Comparison of ENCODE assay signal across 8 cellular contexts in genomic region chr22:24805790-24806662, GRCh38. TPM values are rescaled to one million over a fixed set of nuclear protein-coding genes. Genes with fewer than 3 reads are reported as not detected.
DNase-seq lines count a peak whose midpoint lies in the region; ATAC-seq and TF ChIP-seq lines count a peak whose summit lies in the region.

Gene SGSM1 (plus strand): TSS chr22:24806211. CDS start chr22:24806326, 115 bp downstream.

- no peak for TF ChIP-seq RAD21 in Ishikawa (IDR thresholded peaks at IDR 0.05; ENCODE audit: low read depth)

- H3K4me1 Mint-ChIP-seq in activated naive CD4-positive, alpha-beta T cell treated with anti-CD3 and anti-CD28 coated beads, Interleukin-2, amount 10 ng/mL, durations not matched to agents 7 days and 5 days: peaks cover 21% of the 10 kb centered on the region
- H3K4me1 Mint-ChIP-seq in glutamatergic neuron (ENCODE audit: low read depth, unreplicated experiment): peaks cover 12% of the 10 kb centered on the region

- DNase-seq in GM10266 (ENCODE audit: extremely low spot score) (peak; percentile 87), SK-N-DZ (ENCODE audit: low spot score) (peak; percentile 57), glutamatergic neuron (peak; percentile 90), omental fat pad (ENCODE audit: low spot score) (peak; percentile 25), superior temporal gyrus (ENCODE audit: extremely low spot score) (peak; percentile 62)
- peak; percentile 83 for DNase-seq in activated naive CD4-positive, alpha-beta T cell treated with anti-CD3 and anti-CD28 coated beads, Interleukin-2, amount 10 ng/mL, durations not matched to agents 7 days and 5 days

- H3K27me3 Mint-ChIP-seq in activated naive CD4-positive, alpha-beta T cell treated with anti-CD3 and anti-CD28 coated beads, Interleukin-2, amount 10 ng/mL, durations not matched to agents 7 days and 5 days: peaks cover 40% of the 10 kb centered on the region
- peaks cover 1% of the 10 kb centered on the region for H3K27me3 Mint-ChIP-seq in glutamatergic neuron (ENCODE audit: unreplicated experiment)

- TF ChIP-seq EP300 in Ishikawa (IDR thresholded peaks at IDR 0.05; ENCODE audit: borderline replicate concordance): no peak

- CTCF ChIA-PET in activated naive CD4-positive, alpha-beta T cell treated with anti-CD3 and anti-CD28 coated beads, Interleukin-2, amount 10 ng/mL, durations not matched to agents 7 days and 5 days (lab: Charles Lee): no interaction called here

- TF ChIP-seq CTCF in GM10266 (IDR thresholded peaks at IDR 0.05; ENCODE audit: control insufficient read depth, insufficient read depth, low read depth, missing control alignments): no peak
- TF ChIP-seq CTCF in glutamatergic neuron (IDR thresholded peaks at IDR 0.05; ENCODE audit: partially characterized antibody, unreplicated experiment): no peak
- no peak for TF ChIP-seq CTCF in omental fat pad (IDR thresholded peaks at IDR 0.05)

- peak within 1 kb of the TSS; percentile 69 for H3K4me3 Mint-ChIP-seq in activated naive CD4-positive, alpha-beta T cell treated with anti-CD3 and anti-CD28 coated beads, Interleukin-2, amount 10 ng/mL, durations not matched to agents 7 days and 5 days
- peak within 1 kb of the TSS; percentile 69 for H3K4me3 Mint-ChIP-seq in glutamatergic neuron (ENCODE audit: unreplicated experiment)

- ATAC-seq in omental fat pad (ENCODE audit: low FRiP score): peak; percentile 45
- no peak for ATAC-seq in HG02623 (IDR thresholded peaks at IDR 0.05; ENCODE audit: unreplicated experiment)

- H3K27ac Mint-ChIP-seq in activated naive CD4-positive, alpha-beta T cell treated with anti-CD3 and anti-CD28 coated beads, Interleukin-2, amount 10 ng/mL, durations not matched to agents 7 days and 5 days: no peak within 1 kb of the TSS
- no peak within 1 kb of the TSS for H3K27ac Mint-ChIP-seq in glutamatergic neuron (ENCODE audit: unreplicated experiment)

- no peaks in the 10 kb centered on the region for H3K36me3 Mint-ChIP-seq in activated naive CD4-positive, alpha-beta T cell treated with anti-CD3 and anti-CD28 coated beads, Interleukin-2, amount 10 ng/mL, durations not matched to agents 7 days and 5 days
- no peaks in the 10 kb centered on the region for H3K36me3 Mint-ChIP-seq in glutamatergic neuron (ENCODE audit: unreplicated experiment)

- H3K9me3 Mint-ChIP-seq in activated naive CD4-positive, alpha-beta T cell treated with anti-CD3 and anti-CD28 coated beads, Interleukin-2, amount 10 ng/mL, durations not matched to agents 7 days and 5 days: no peaks in the 10 kb centered on the region
- no peaks in the 10 kb centered on the region for H3K9me3 Mint-ChIP-seq in glutamatergic neuron (ENCODE audit: unreplicated experiment)

TF ChIP-seq in Ishikawa, 13 proteins besides CTCF, POLR2A, EP300 and RAD21:
- no peak for TF ChIP-seq YY1 (IDR thresholded peaks at IDR 0.05; ENCODE audit: low read depth)
- no peak for TF ChIP-seq TEAD4 (IDR thresholded peaks at IDR 0.05)
- no peak for TF ChIP-seq CEBPB (IDR thresholded peaks at IDR 0.05)
- peak; percentile 90 for TF ChIP-seq MAX (IDR thresholded peaks at IDR 0.05)

RNA-seq across cellular contexts. Expression of gene SGSM1, which starts in this region (rescaled TPM):
- polyA plus RNA-seq in SK-N-DZ (2014; cell fraction: cytosol; rRNA removed): 0.06 and 0.13 TPM in 2 replicates
- 0.21 TPM in 2 replicates for polyA plus RNA-seq in SK-N-DZ (2014; cell fraction: nucleus; rRNA removed)
- total RNA-seq in glutamatergic neuron (ENCODE audit: unreplicated experiment) (1.2 TPM), omental fat pad (1 to 10 TPM in 1 of 4 donors, under 1 TPM in 3; 0.12 to 2.4 (median 0.62) TPM)

Comparison
In these comparisons a context has a peak if more than half of its experiments do, and no peak if none do; other contexts are left out.
1. DNase-seq: peak in every context shown above with its lines; median percentile 90 in glutamatergic neuron; 87 in GM10266; 83 in activated naive CD4-positive, alpha-beta T cell treated with anti-CD3 and anti-CD28 coated beads, Interleukin-2, amount 10 ng/mL, durations not matched to agents 7 days and 5 days; 62 in superior temporal gyrus; 57 in SK-N-DZ; 25 in omental fat pad.